ENCODE assay signal across 15 cellular contexts in the genomic region with DNA sequence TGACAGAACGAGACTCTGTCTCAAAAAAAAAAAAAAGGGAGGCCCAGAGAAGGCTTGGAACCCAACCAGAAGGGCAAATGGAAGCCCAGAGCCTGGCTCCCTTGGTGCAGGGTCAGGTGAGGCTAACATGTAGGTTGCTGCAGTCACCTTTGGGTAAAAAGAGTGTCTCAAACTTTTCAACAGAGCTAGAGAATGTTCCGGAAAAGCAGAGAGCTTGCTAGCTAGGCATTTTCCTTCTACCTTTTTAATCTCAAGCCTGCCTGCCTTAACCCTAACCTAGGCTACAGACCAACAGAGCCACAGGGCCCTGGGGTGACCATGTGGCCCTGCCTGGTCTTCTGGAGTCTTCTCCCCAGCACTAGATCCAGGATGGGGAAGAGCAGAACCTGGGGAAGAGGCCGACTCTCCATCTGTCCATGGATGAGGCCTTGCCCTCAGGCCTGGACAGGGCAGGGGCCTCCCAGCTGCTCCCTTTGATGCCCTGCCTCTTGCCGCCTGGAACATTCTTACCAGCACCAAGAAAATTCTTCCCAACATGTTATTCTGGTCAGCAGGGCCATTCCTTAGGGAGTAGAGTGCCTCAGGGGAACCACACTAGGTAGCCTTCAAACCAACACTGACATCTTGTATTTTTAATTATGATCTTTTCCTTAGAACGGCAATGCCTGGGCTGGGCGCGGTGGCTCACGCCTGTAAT.
"Had no signal": no experiment of that assay in that cellular context is flagged by ENCODE, and none has a peak within 500 bp of the region (broad histone marks: within the 10 kb centered on the region; RNA-seq: fewer than 3 reads in every experiment).

No MANE protein-coding gene starts in this region.

- H3K36me3 Mint-ChIP-seq: activated CD4-positive, alpha-beta memory T cell treated with anti-CD3 and anti-CD28 coated beads for 36 hours had no signal

- H3K27ac ChIP-seq: brain microvascular endothelial cell, ovary, skin epidermis, tibial nerve had no signal

- H3K9me3 ChIP-seq: ovary had no signal

- H3K4me1 Mint-ChIP-seq: endodermal cell, nephron had no signal

- H3K4me3 ChIP-seq: ovary, skin epidermis, tibial nerve had no signal

- H3K4me3 Mint-ChIP-seq: activated CD4-positive, alpha-beta memory T cell treated with anti-CD3 and anti-CD28 coated beads for 36 hours; activated T-cell treated with anti-CD3 and anti-CD28 coated beads, Interleukin-2, amount 50 U/mL, for 4 hours; dendritic cell treated with granulocyte-macrophage colony-stimulating factor and Interleukin-4, amounts not matched to agents 40 ng/mL and 50 ng/mL, for 4 days; endodermal cell; nephron had no signal

- H3K9me3 Mint-ChIP-seq: activated naive CD4-positive, alpha-beta T cell treated with anti-CD3 and anti-CD28 coated beads, Interleukin-2, amount 50 U/mL, for 72 hours; dendritic cell treated with granulocyte-macrophage colony-stimulating factor and Interleukin-4, amounts not matched to agents 40 ng/mL and 50 ng/mL, for 4 days; nephron had no signal

- H3K27me3 Mint-ChIP-seq: activated CD4-positive, alpha-beta memory T cell treated with anti-CD3 and anti-CD28 coated beads for 36 hours; dendritic cell treated with granulocyte-macrophage colony-stimulating factor and Interleukin-4, amounts not matched to agents 40 ng/mL and 50 ng/mL, for 4 days had no signal

- H3K27me3 ChIP-seq: brain microvascular endothelial cell, ovary, tibial nerve had no signal

- H3K27ac Mint-ChIP-seq: activated CD4-positive, alpha-beta memory T cell treated with anti-CD3 and anti-CD28 coated beads for 36 hours; activated naive CD4-positive, alpha-beta T cell treated with anti-CD3 and anti-CD28 coated beads, Interleukin-2, amount 50 U/mL, for 72 hours; dendritic cell treated with granulocyte-macrophage colony-stimulating factor and Interleukin-4, amounts not matched to agents 40 ng/mL and 50 ng/mL, for 4 days; endodermal cell; nephron had no signal

- H3K4me1 ChIP-seq: tibial nerve had no signal

- ATAC-seq: activated naive CD4-positive, alpha-beta T cell treated with anti-CD3 and anti-CD28 coated beads, Interleukin-2, amount 50 U/mL, for 72 hours; activated T-cell treated with anti-CD3 and anti-CD28 coated beads, Interleukin-2, amount 50 U/mL, for 4 hours had no signal

- H3K36me3 ChIP-seq: brain microvascular endothelial cell, ovary had no signal

- DNase-seq: activated CD4-positive, alpha-beta memory T cell treated with anti-CD3 and anti-CD28 coated beads for 36 hours; activated CD4-positive, alpha-beta T cell treated with anti-CD3 and anti-CD28 coated beads for 1 hour; activated effector memory CD4-positive, alpha-beta T cell treated with anti-CD3 and anti-CD28 coated beads, Interleukin-2, amount 50 U/mL, for 16 hours; activated T-cell treated with anti-CD3 and anti-CD28 coated beads, Interleukin-2, amount 50 U/mL, for 4 hours; amniotic stem cell; brain microvascular endothelial cell; endodermal cell; erythroblast; hypothalamus; ovary had no signal
